11 cellular contexts compared by ENCODE assay signal in the genomic region with DNA sequence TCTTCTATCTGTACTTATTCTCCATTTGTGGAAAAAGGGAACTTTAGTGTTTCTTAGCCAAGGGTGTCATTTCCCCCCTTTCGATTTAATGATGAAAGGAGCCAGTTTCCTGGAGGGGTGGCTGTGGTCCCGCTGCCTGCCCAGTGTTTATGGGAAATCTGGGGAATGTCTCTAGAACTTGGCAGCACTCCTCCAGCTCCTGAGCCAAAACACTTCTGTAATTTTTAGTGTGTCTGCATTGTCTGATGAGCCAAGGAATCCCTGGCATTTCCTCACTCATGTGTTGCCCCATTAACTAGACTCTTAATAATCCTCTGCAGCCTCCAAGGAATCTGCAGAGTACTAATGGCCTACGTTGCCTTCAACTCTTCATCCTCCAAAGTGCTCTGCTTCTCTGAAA.
DNase-seq lines count a peak whose midpoint lies in the region; ATAC-seq and TF ChIP-seq lines count a peak whose summit lies in the region.
"Had no signal": no experiment of that assay in that cellular context is flagged by ENCODE, and none has a peak within 500 bp of the region (broad histone marks: within the 10 kb centered on the region; RNA-seq: fewer than 3 reads in every experiment).

No MANE protein-coding gene starts in this region.

- ATAC-seq in HG03095 (IDR thresholded peaks at IDR 0.05; ENCODE audit: unreplicated experiment), result no peak

- no peak overlapping the region for H3K9ac ChIP-seq in SK-N-MC (ENCODE audit: insufficient read length)

- intact Hi-C loops in thyroid gland (cut with DNase I), result no loop called here

- 22 to 40% methylated on average over 3 of the region's 3 CpGs for WGBS in thyroid gland, 2 donors

- no peaks in the 10 kb centered on the region for H3K36me3 ChIP-seq in SK-N-MC (ENCODE audit: insufficient read depth, low read length)
- no peaks in the 10 kb centered on the region for H3K36me3 ChIP-seq in thyroid gland

- peak overlapping the region; percentile 58 for H3K4me3 ChIP-seq in SK-N-MC
- no peak overlapping the region for H3K4me3 ChIP-seq in thyroid gland (replicated peaks in 1 of 3)

- TF ChIP-seq POLR2A in thyroid gland (IDR thresholded peaks at IDR 0.05), result no peak

- H3K27ac ChIP-seq in SK-N-MC, result peak overlapping the region; percentile 87
- H3K27ac ChIP-seq in thyroid gland, result no peak overlapping the region

- DNase-seq in SK-N-MC (ENCODE audit: low read depth, low spot score) (peak; percentile 60), foreskin melanocyte (peak; percentile 3), lung microvascular endothelial cell (ENCODE audit: low read depth in 2 of 2) (peak; percentile 70 to 96), thyroid gland (peak; percentile 21 to 35), NCI-H1417 treated with DMSO at 0.1 percent for 48 hours (lab: John Stamatoyannopoulos, UW) (no peak)
- DNase-seq in activated CD4-positive, alpha-beta T cell treated with anti-CD3 and anti-CD28 coated beads for 1 hour, result no peak
- DNase-seq in activated CD4-positive, alpha-beta T cell treated with anti-CD3 and anti-CD28 coated beads, Interleukin-2, amount 50 U/mL, for 48 hours, result no peak
- DNase-seq: activated naive CD4-positive, alpha-beta T cell treated with Interleukin-2 at 50 U/mL for 16 hours; NCI-H1048; stimulated activated CD4-positive, alpha-beta T cell treated with anti-CD3 and anti-CD28 coated beads, Interleukin-2, amount 100 ng/mL, for 48 hours had no signal

- no peaks in the 10 kb centered on the region for H3K4me1 ChIP-seq in thyroid gland

- no peaks in the 10 kb centered on the region for H3K9me3 ChIP-seq in SK-N-MC (ENCODE audit: low read depth, low read length)
- no peaks in the 10 kb centered on the region for H3K9me3 ChIP-seq in thyroid gland

- H3K27me3 ChIP-seq in thyroid gland, result no peaks in the 10 kb centered on the region

- TF ChIP-seq CTCF in thyroid gland (IDR thresholded peaks at IDR 0.05), result no peak

Comparison
In these comparisons a context has a peak if more than half of its experiments do, and no peak if none do; other contexts are left out.
1. DNase-seq: peak in SK-N-MC (single experiment), foreskin melanocyte (single experiment), lung microvascular endothelial cell (2 of 2) and thyroid gland (2 of 2); none in NCI-H1417 treated with DMSO at 0.1 percent for 48 hours (single experiment), activated CD4-positive, alpha-beta T cell treated with anti-CD3 and anti-CD28 coated beads for 1 hour (single experiment) and activated CD4-positive, alpha-beta T cell treated with anti-CD3 and anti-CD28 coated beads, Interleukin-2, amount 50 U/mL, for 48 hours (0 of 2).